Comparison of ENCODE assay signal across 14 cellular contexts in the genomic region with DNA sequence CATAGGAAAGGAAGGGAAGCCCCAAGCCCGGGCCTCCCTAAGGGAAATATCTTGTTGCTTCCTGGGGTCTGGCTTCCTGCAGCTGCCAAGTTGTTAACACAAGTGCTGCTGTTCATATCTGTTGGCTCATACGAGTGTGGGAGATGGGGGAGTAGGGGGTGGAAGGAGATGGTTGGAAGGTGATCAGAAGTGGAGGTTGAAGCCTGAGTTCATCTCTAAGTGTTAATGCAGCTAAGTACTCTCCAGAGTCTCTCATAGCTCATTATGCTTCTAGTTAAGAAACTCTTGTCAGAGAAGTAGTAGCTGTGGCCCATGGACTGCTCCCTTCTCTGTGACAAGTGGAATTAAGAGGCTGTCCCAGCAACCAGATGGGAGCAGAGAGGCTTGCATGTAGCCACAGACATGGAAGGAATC.
A peak's percentile ranks its signal among the peaks of the same experiment; 100 is the strongest.
DNase-seq lines count a peak whose midpoint lies in the region; ATAC-seq and TF ChIP-seq lines count a peak whose summit lies in the region.
"Had no signal": no experiment of that assay in that cellular context is flagged by ENCODE, and none has a peak within 500 bp of the region (broad histone marks: within the 10 kb centered on the region; RNA-seq: fewer than 3 reads in every experiment).

No MANE protein-coding gene starts in this region.

- H3F3A ChIP-seq in neural progenitor cell (ENCODE audit: low read depth), result no peaks in the 10 kb centered on the region

- H3K4me3 ChIP-seq in endodermal cell (ENCODE audit: low read length) (peak overlapping the region; percentile 31), neural progenitor cell (no peak overlapping the region), suprapubic skin (no peak overlapping the region)
- H3K4me3 ChIP-seq: GM12878 had no signal

- H3K36me3 ChIP-seq in endodermal cell (ENCODE audit: control insufficient read depth, insufficient read depth, low read length), result no peaks in the 10 kb centered on the region
- H3K36me3 ChIP-seq in neural progenitor cell, result no peaks in the 10 kb centered on the region
- no peaks in the 10 kb centered on the region for H3K36me3 ChIP-seq in suprapubic skin

- H3K27me3 ChIP-seq in endodermal cell (ENCODE audit: control insufficient read depth, insufficient read depth, low read length, poor library complexity, severe bottlenecking) (no peaks in the 10 kb centered on the region), neural progenitor cell (no peaks in the 10 kb centered on the region), suprapubic skin (no peaks in the 10 kb centered on the region)

- H3K9me3 Mint-ChIP-seq in endodermal cell (no peaks in the 10 kb centered on the region), neural progenitor cell (no peaks in the 10 kb centered on the region)
- H3K9me3 Mint-ChIP-seq: activated B cell treated with CpG ODN at 0.5 μM for 24 hours had no signal

- H3K36me3 Mint-ChIP-seq in endodermal cell (ENCODE audit: low read depth), result no peaks in the 10 kb centered on the region
- no peaks in the 10 kb centered on the region for H3K36me3 Mint-ChIP-seq in neural progenitor cell
- H3K36me3 Mint-ChIP-seq: activated CD8-positive, alpha-beta memory T cell treated with anti-CD3 and anti-CD28 coated beads, Interleukin-2, amount 10 ng/mL, durations not matched to agents 7 days and 5 days had no signal

- peaks cover 24% of the 10 kb centered on the region for H3K4me1 Mint-ChIP-seq in endodermal cell
- H3K4me1 Mint-ChIP-seq in neural progenitor cell, result peaks cover 2% of the 10 kb centered on the region
- H3K4me1 Mint-ChIP-seq: activated B cell treated with CpG ODN at 0.5 μM for 24 hours; activated CD8-positive, alpha-beta memory T cell treated with anti-CD3 and anti-CD28 coated beads, Interleukin-2, amount 10 ng/mL, durations not matched to agents 7 days and 5 days had no signal

- no peak for TF ChIP-seq EP300 in suprapubic skin (IDR thresholded peaks at IDR 0.05)

- no peak overlapping the region for H3K4me3 Mint-ChIP-seq in endodermal cell
- H3K4me3 Mint-ChIP-seq in neural progenitor cell, result no peak overlapping the region
- H3K4me3 Mint-ChIP-seq: activated B cell treated with CpG ODN at 0.5 μM for 24 hours; activated CD8-positive, alpha-beta memory T cell treated with anti-CD3 and anti-CD28 coated beads, Interleukin-2, amount 10 ng/mL, durations not matched to agents 7 days and 5 days had no signal

- H3K9me3 ChIP-seq in endodermal cell (ENCODE audit: control insufficient read depth, low read length) (no peaks in the 10 kb centered on the region), neural progenitor cell (ENCODE audit: low read depth) (no peaks in the 10 kb centered on the region), suprapubic skin (no peaks in the 10 kb centered on the region)

- H3K27ac ChIP-seq in endodermal cell (ENCODE audit: low read depth, low read length), result no peak overlapping the region
- no peak overlapping the region for H3K27ac ChIP-seq in neural progenitor cell
- H3K27ac ChIP-seq in suprapubic skin, result no peak overlapping the region

- H4K20me1 ChIP-seq in neural progenitor cell (ENCODE audit: low read depth), result no peaks in the 10 kb centered on the region

- no peak for TF ChIP-seq POLR2A in suprapubic skin (IDR thresholded peaks at IDR 0.05)

- 20 to 40% methylated on average over 1 to 2 of the region's 2 CpGs for WGBS in endodermal cell (ENCODE audit: insufficient coverage in 1 of 2, insufficient read length in 1 of 2), 2 experiments
- WGBS in suprapubic skin, result 23% methylated on average over 2 of the region's 2 CpGs

- H3K79me2 ChIP-seq in neural progenitor cell (ENCODE audit: low read depth), result no peaks in the 10 kb centered on the region

- H3K9ac ChIP-seq in endodermal cell (ENCODE audit: extremely low read depth, low read length, poor library complexity, severe bottlenecking), result no peak overlapping the region
- no peak overlapping the region for H3K9ac ChIP-seq in neural progenitor cell

- H3K4me2 ChIP-seq in neural progenitor cell, result no peak overlapping the region

- peak overlapping the region; percentile 59 for H2AFZ ChIP-seq in neural progenitor cell (replicated peaks)

- H3K27ac Mint-ChIP-seq in endodermal cell, result peak overlapping the region; percentile 69
- no peak overlapping the region for H3K27ac Mint-ChIP-seq in neural progenitor cell
- H3K27ac Mint-ChIP-seq: activated B cell treated with CpG ODN at 0.5 μM for 24 hours; activated CD8-positive, alpha-beta memory T cell treated with anti-CD3 and anti-CD28 coated beads, Interleukin-2, amount 10 ng/mL, durations not matched to agents 7 days and 5 days had no signal

- H3K27me3 Mint-ChIP-seq in endodermal cell (ENCODE audit: insufficient read depth), result no peaks in the 10 kb centered on the region
- no peaks in the 10 kb centered on the region for H3K27me3 Mint-ChIP-seq in neural progenitor cell (ENCODE audit: insufficient read depth, low read depth)
- H3K27me3 Mint-ChIP-seq: activated B cell treated with CpG ODN at 0.5 μM for 24 hours; activated CD8-positive, alpha-beta memory T cell treated with anti-CD3 and anti-CD28 coated beads, Interleukin-2, amount 10 ng/mL, durations not matched to agents 7 days and 5 days had no signal

- DNase-seq in DMS53 (lab: John Stamatoyannopoulos, UW), result peak; percentile 65
- DNase-seq in NCI-H2029 (lab: John Stamatoyannopoulos, UW), result peak; percentile 78
- DNase-seq in endodermal cell, result peak; percentile 61
- no peak for DNase-seq in neural progenitor cell (ENCODE audit: low spot score)
- no peak for DNase-seq in suprapubic skin (ENCODE audit: low spot score in 2 of 2)
- DNase-seq: activated B cell treated with CpG ODN at 0.5 μM for 24 hours; activated CD8-positive, alpha-beta memory T cell treated with anti-CD3 and anti-CD28 coated beads, Interleukin-2, amount 10 ng/mL, durations not matched to agents 7 days and 5 days; EL; mesenchymal stem cell; PC-3 had no signal

- TF ChIP-seq CTCF in endodermal cell (conservative IDR thresholded peaks at IDR 0.05), result no peak
- TF ChIP-seq CTCF in neural progenitor cell (IDR thresholded peaks at IDR 0.05), result no peak
- no peak for TF ChIP-seq CTCF in suprapubic skin (IDR thresholded peaks at IDR 0.05)

- H3K4me1 ChIP-seq in endodermal cell (ENCODE audit: control insufficient read depth, insufficient read depth, low read length) (peaks cover 14% of the 10 kb centered on the region), neural progenitor cell (no peaks in the 10 kb centered on the region), suprapubic skin (no peaks in the 10 kb centered on the region)

- ATAC-seq in HG02970 (IDR thresholded peaks at IDR 0.05; ENCODE audit: low FRiP score, unreplicated experiment) (no peak), HG03521 (IDR thresholded peaks at IDR 0.05; ENCODE audit: unreplicated experiment) (no peak), HG03135 (IDR thresholded peaks at IDR 0.05; ENCODE audit: unreplicated experiment) (no peak)
- ATAC-seq: activated CD8-positive, alpha-beta memory T cell treated with anti-CD3 and anti-CD28 coated beads, Interleukin-2, amount 10 ng/mL, durations not matched to agents 7 days and 5 days; GM12878; PC-3 had no signal

Comparison
In these comparisons a context has a peak if more than half of its experiments do, and no peak if none do; other contexts are left out.
1. DNase-seq: peak in DMS53 (single experiment), NCI-H2029 (single experiment) and endodermal cell (single experiment); none in neural progenitor cell (single experiment) and suprapubic skin (0 of 2).